ENCODE assay signal across 8 cellular contexts in genomic region chr12:53492830-53493609, GRCh38. TPM values are rescaled to one million over a fixed set of nuclear protein-coding genes. Genes with fewer than 3 reads are reported as not detected.
DNase-seq lines count a peak whose midpoint lies in the region; ATAC-seq, FAIRE-seq and TF ChIP-seq lines count a peak whose summit lies in the region.

No MANE protein-coding gene starts in this region.

- peak overlapping the region; percentile 88 for H3K4me3 Mint-ChIP-seq in T-helper 2 cell treated with Interferon-gamma antibody and Interleukin-4, amounts not matched to agents 5 μg/mL and 100 μg/mL, for 36 hours

- peaks cover 4% of the 10 kb centered on the region for H3K4me1 ChIP-seq in right cardiac atrium (ENCODE audit: control insufficient read depth, insufficient read depth, low read length)

- peaks cover 28% of the 10 kb centered on the region for H3K4me1 Mint-ChIP-seq in T-helper 2 cell treated with Interferon-gamma antibody and Interleukin-4, amounts not matched to agents 5 μg/mL and 100 μg/mL, for 36 hours (ENCODE audit: low read depth)

- DNase-seq in NCI-H146 treated with DMSO at 0.1 percent for 48 hours (lab: John Stamatoyannopoulos, UW; ENCODE audit: unreplicated experiment) (peak; percentile 85), anterior cingulate cortex (lab: John Stamatoyannopoulos, UW) (peak; percentile 54 to 97 (median 93)), right cardiac atrium (peak; percentile 96 to 98 (median 98)), putamen (ENCODE audit: low spot score) (peak; percentile 91), urothelium cell line (ENCODE audit: low spot score) (peak; percentile 94)
- peak; percentile 83 for DNase-seq in T-helper 2 cell treated with Interferon-gamma antibody and Interleukin-4, amounts not matched to agents 5 μg/mL and 100 μg/mL, for 36 hours (ENCODE audit: low spot score)

- 2% methylated on average over 47 of the region's 52 CpGs for WGBS in right cardiac atrium

- peak overlapping the region; percentile 73 for H3K27ac ChIP-seq in right cardiac atrium (ENCODE audit: low read length)

- no peaks in the 10 kb centered on the region for H3K27me3 Mint-ChIP-seq in T-helper 2 cell treated with Interferon-gamma antibody and Interleukin-4, amounts not matched to agents 5 μg/mL and 100 μg/mL, for 36 hours (ENCODE audit: low read depth)

- intact Hi-C loops in right cardiac atrium (cut with DNase I): no loop called here

- H3K4me3 ChIP-seq in GM12875 (ENCODE audit: low read depth, low read length) (peak overlapping the region; percentile 49), right cardiac atrium (ENCODE audit: low read length) (peak overlapping the region; percentile 47)

- ATAC-seq in HG02798 (IDR thresholded peaks at IDR 0.05; ENCODE audit: poor library complexity, unreplicated experiment) (peak; percentile 97), right cardiac atrium (peak; percentile 95)

- no peaks in the 10 kb centered on the region for H3K9me3 ChIP-seq in right cardiac atrium (ENCODE audit: control insufficient read depth, low read length)

- TF ChIP-seq CTCF in GM12875 (IDR thresholded peaks at IDR 0.05; ENCODE audit: borderline replicate concordance, insufficient read depth, low read depth, low read length): no peak

- FAIRE-seq in urothelium cell line (lab: Jason Lieb, UNC): peak; percentile 63

- H3K36me3 Mint-ChIP-seq in T-helper 2 cell treated with Interferon-gamma antibody and Interleukin-4, amounts not matched to agents 5 μg/mL and 100 μg/mL, for 36 hours (ENCODE audit: low read depth): peaks cover 6% of the 10 kb centered on the region

- no peaks in the 10 kb centered on the region for H3K27me3 ChIP-seq in right cardiac atrium (ENCODE audit: control insufficient read depth, insufficient read depth)

- H3K9me3 Mint-ChIP-seq in T-helper 2 cell treated with Interferon-gamma antibody and Interleukin-4, amounts not matched to agents 5 μg/mL and 100 μg/mL, for 36 hours: no peaks in the 10 kb centered on the region

- peak overlapping the region; percentile 72 for H3K27ac Mint-ChIP-seq in T-helper 2 cell treated with Interferon-gamma antibody and Interleukin-4, amounts not matched to agents 5 μg/mL and 100 μg/mL, for 36 hours

RNA-seq across cellular contexts. Expression of gene MAP3K12, which starts 6.2 kb away (rescaled TPM):
- total RNA-seq in right cardiac atrium: 1 to 10 TPM; 7.7 to 9.6 (median 9.0) TPM
- 9.2 TPM for polyA plus RNA-seq in right cardiac atrium

RNA-seq across cellular contexts. Expression of gene TARBP2, which starts 8.1 kb away (rescaled TPM):
- 10 to 100 TPM; 12.9 to 13.9 (median 13.4) TPM for total RNA-seq in right cardiac atrium
- 12.8 TPM for polyA plus RNA-seq in right cardiac atrium

RNA-seq across cellular contexts. Expression of gene NPFF, which starts 14.3 kb away (rescaled TPM):
- total RNA-seq in right cardiac atrium: not detected
- polyA plus RNA-seq in right cardiac atrium: not detected

RNA-seq across cellular contexts. Expression of gene PCBP2, which starts 41.1 kb away (rescaled TPM):
- total RNA-seq in right cardiac atrium: 100 to 1,000 TPM; 575 to 743 (median 588) TPM
- 349 TPM for polyA plus RNA-seq in right cardiac atrium

RNA-seq across cellular contexts. Expression of gene PRR13, which starts 51.5 kb away (rescaled TPM):
- total RNA-seq in right cardiac atrium: 10 to 100 TPM; 66.9 to 85.6 (median 82.6) TPM
- 69.1 TPM for polyA plus RNA-seq in right cardiac atrium

Comparison
In these comparisons a context has a peak if more than half of its experiments do, and no peak if none do; other contexts are left out.
1. Peak in every context shown above with its lines: DNase-seq, ATAC-seq, H3K4me3 ChIP-seq and H3K27ac ChIP-seq.